8 cellular contexts compared by ENCODE assay signal in genomic region chr3:14401692-14402303, GRCh38. TPM values are rescaled to one million over a fixed set of nuclear protein-coding genes. Genes with fewer than 3 reads are reported as not detected.
A peak's percentile ranks its signal among the peaks of the same experiment; 100 is the strongest.
DNase-seq lines count a peak whose midpoint lies in the region; ATAC-seq and TF ChIP-seq lines count a peak whose summit lies in the region.

No MANE protein-coding gene starts in this region.

- H3K9me3 Mint-ChIP-seq in CD14-positive monocyte = peaks cover 0 to 2% (median 0%) of the 10 kb centered on the region in 7 donors
- no peaks in the 10 kb centered on the region for H3K9me3 Mint-ChIP-seq in nephron

- H3K9ac ChIP-seq in Karpas-422 (ENCODE audit: low read length) = peak overlapping the region; percentile 64
- H3K9ac ChIP-seq in duodenal mucosa (ENCODE audit: low read depth in 1 of 2, low read length in 2 of 2) = peak overlapping the region; percentile 54 to 80

- peak overlapping the region; percentile 64 for H3K4me3 ChIP-seq in Karpas-422 (ENCODE audit: low read length)
- peak overlapping the region; percentile 61 to 100 for H3K4me3 ChIP-seq in duodenal mucosa (ENCODE audit: low read depth in 1 of 2, low read length in 2 of 2)

- peaks cover 13 to 23% of the 10 kb centered on the region in 2 donors for H3K36me3 Mint-ChIP-seq in CD14-positive monocyte
- peaks cover 4% of the 10 kb centered on the region for H3K36me3 Mint-ChIP-seq in nephron (ENCODE audit: low read depth)

- H2AFZ ChIP-seq in Karpas-422 (ENCODE audit: low read length) = peak overlapping the region; percentile 92

- ATAC-seq in GM18517 (IDR thresholded peaks at IDR 0.05; ENCODE audit: unreplicated experiment) = no peak

- DNase-seq in CD14-positive monocyte (ENCODE audit: low spot score) (no peak), Karpas-422 (no peak), NCI-H345 treated with DMSO at 0.1 percent for 48 hours (lab: John Stamatoyannopoulos, UW; ENCODE audit: unreplicated experiment) (no peak), DMS79 (lab: John Stamatoyannopoulos, UW) (no peak), germinal center (ENCODE audit: low spot score) (no peak)

- peaks cover 29% of the 10 kb centered on the region for H4K20me1 ChIP-seq in Karpas-422 (ENCODE audit: insufficient read depth, low read depth, low read length)

- H3K4me2 ChIP-seq in Karpas-422 (ENCODE audit: low read depth, low read length, poor library complexity, severe bottlenecking) = peak overlapping the region; percentile 98

- H3K27ac ChIP-seq in Karpas-422 (ENCODE audit: low read length) (no peak overlapping the region), duodenal mucosa (ENCODE audit: low read depth, low read length) (peak overlapping the region; percentile 26)

- H3K4me3 Mint-ChIP-seq in CD14-positive monocyte (peak overlapping the region; percentile 83 to 97), nephron (peak overlapping the region; percentile 91 to 94 (median 93))

- peaks cover 43% of the 10 kb centered on the region for H3K79me2 ChIP-seq in Karpas-422 (ENCODE audit: low read length)

- H3K4me1 Mint-ChIP-seq in CD14-positive monocyte (peaks cover 77% of the 10 kb centered on the region), nephron (peaks cover 37% of the 10 kb centered on the region)

- H3K27me3 Mint-ChIP-seq in CD14-positive monocyte (ENCODE audit: low read depth in 3 of 3) (peaks cover 8 to 15% (median 14%) of the 10 kb centered on the region in 3 donors), nephron (ENCODE audit: low read depth) (peaks cover 41% of the 10 kb centered on the region)

- peaks cover 5% of the 10 kb centered on the region for H3K36me3 ChIP-seq in Karpas-422 (ENCODE audit: insufficient read depth, low read length)
- H3K36me3 ChIP-seq in duodenal mucosa (ENCODE audit: control insufficient read depth in 1 of 2, insufficient read depth in 2 of 2, low read length in 2 of 2) = no peaks in the 10 kb centered on the region

- H3K27me3 ChIP-seq in Karpas-422 (ENCODE audit: low read length) (no peaks in the 10 kb centered on the region), duodenal mucosa (ENCODE audit: control insufficient read depth in 1 of 2, insufficient read depth in 2 of 2, low read length in 2 of 2) (no peaks in the 10 kb centered on the region)

- TF ChIP-seq CTCF in CD14-positive monocyte (IDR thresholded peaks at IDR 0.05) (no peak), nephron (IDR thresholded peaks at IDR 0.05; ENCODE audit: unreplicated experiment in 3 of 3) (peak in 1 of 3 experiments; percentile 40)

- no peaks in the 10 kb centered on the region for H3K9me2 ChIP-seq in Karpas-422 (replicated peaks; ENCODE audit: insufficient read depth, low read length)

- H3K27ac Mint-ChIP-seq in CD14-positive monocyte (peak overlapping the region in 6 of 7 donors; percentile 53 to 99 (median 90)), nephron (peak overlapping the region; percentile 81 to 94 (median 90))

- H3K9me3 ChIP-seq in Karpas-422 (ENCODE audit: low read length) (no peaks in the 10 kb centered on the region), duodenal mucosa (ENCODE audit: control insufficient read depth in 1 of 2, low read length in 2 of 2) (no peaks in the 10 kb centered on the region)

- H3K4me1 ChIP-seq in Karpas-422 (ENCODE audit: low read length) = peaks cover 47% of the 10 kb centered on the region
- peaks cover 40 to 50% of the 10 kb centered on the region in 2 donors for H3K4me1 ChIP-seq in duodenal mucosa (ENCODE audit: control insufficient read depth in 1 of 2, insufficient read depth in 2 of 2, low read length in 2 of 2)

- intact Hi-C loops in CD14-positive monocyte (cut with micrococcal nuclease) = loop anchor here (5.0 kb wide), 1 partner anchor 41 kb away; no protein-coding TSS in a partner anchor

RNA-seq across cellular contexts. Expression of gene SLC6A6, which starts 0.6 kb away (rescaled TPM):
- 10 to 100 TPM; 18.4 to 24.5 TPM for polyA plus RNA-seq in CD14-positive monocyte
- total RNA-seq in Karpas-422 (2014; rRNA removed; shearing (Covaris generic); ENCODE audit: low replicate concordance) = 25.3 and 30.2 TPM in 2 replicates
